In the genomic region with DNA sequence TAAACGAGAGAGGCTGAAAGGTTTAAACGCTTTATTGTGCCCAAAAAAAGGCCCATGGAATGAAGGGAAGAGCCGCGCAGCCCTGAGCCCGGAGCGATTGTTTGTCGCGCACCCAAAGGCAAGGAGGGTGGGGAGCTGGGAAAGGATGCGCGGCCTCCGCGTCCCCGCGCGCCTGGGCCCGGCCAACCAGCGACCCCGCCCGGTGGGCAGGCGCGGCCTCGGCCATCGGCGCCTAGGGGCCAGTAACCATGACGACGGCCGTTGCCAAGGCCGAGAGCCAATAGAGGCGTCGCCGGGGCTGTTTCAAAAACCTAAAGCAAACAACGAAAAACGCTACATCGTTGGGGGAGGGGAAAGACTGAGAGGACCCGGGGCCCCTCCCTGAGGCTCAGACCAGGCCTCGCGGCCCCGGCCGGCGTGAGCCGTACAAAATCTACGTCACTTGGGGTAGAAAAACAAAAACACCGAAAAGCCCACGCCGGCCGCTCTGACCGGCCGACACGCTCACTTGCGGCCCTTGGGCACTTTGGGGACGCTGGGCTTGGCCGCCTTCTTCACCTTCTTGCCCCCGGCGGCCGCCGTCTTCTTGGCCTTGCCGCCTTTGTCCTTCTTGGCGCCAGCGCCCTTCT, we compare ENCODE assay signal across 8 cellular contexts. TPM values are rescaled to one million over a fixed set of nuclear protein-coding genes. Genes with fewer than 3 reads are reported as not detected.
DNase-seq lines count a peak whose midpoint lies in the region; ATAC-seq and TF ChIP-seq lines count a peak whose summit lies in the region.

No MANE protein-coding gene starts in this region.

- H3K27me3 ChIP-seq in BE2C (no peaks in the 10 kb centered on the region), ascending aorta (no peaks in the 10 kb centered on the region), ovary (no peaks in the 10 kb centered on the region), aorta (ENCODE audit: control insufficient read depth in 1 of 2, insufficient read depth in 2 of 2, low read length in 1 of 2) (no peaks in the 10 kb centered on the region)

- H3K36me3 ChIP-seq in BE2C = peaks cover 11% of the 10 kb centered on the region; the same call in 1 of the 2 replicates
- H3K36me3 ChIP-seq in ascending aorta = no peaks in the 10 kb centered on the region
- no peaks in the 10 kb centered on the region for H3K36me3 ChIP-seq in ovary
- H3K36me3 ChIP-seq in aorta (ENCODE audit: control insufficient read depth in 1 of 2, insufficient read depth in 2 of 2, low read length in 1 of 2) = no peaks in the 10 kb centered on the region

- peak; percentile 57 for ATAC-seq in SK-N-SH treated with all-trans-retinoic acid at 6 μM for 48 hours
- peak; percentile 67 to 72 for ATAC-seq in left cardiac atrium
- ATAC-seq in aorta (ENCODE audit: low FRiP score) = peak; percentile 86

- TF ChIP-seq CTCF in BE2C (IDR thresholded peaks at IDR 0.05; ENCODE audit: low read depth, low read length) = no peak
- peak; percentile 43 for TF ChIP-seq CTCF in GM20000 (IDR thresholded peaks at IDR 0.05; ENCODE audit: extremely low read depth, missing control alignments)
- TF ChIP-seq CTCF in ascending aorta (IDR thresholded peaks at IDR 0.05) = no peak
- peak in 1 of 3 donors; percentile 18 for TF ChIP-seq CTCF in ovary (IDR thresholded peaks at IDR 0.05)

- no peak for TF ChIP-seq EP300 in ovary (IDR thresholded peaks at IDR 0.05)

- intact Hi-C loops in ascending aorta (cut with DNase I) = loop anchor here (2.0 to 5.0 kb wide), 3 partner anchors 66 to 312 kb away; a partner anchor contains a TSS
- intact Hi-C loops in left cardiac atrium (cut with DNase I) = no loop called here
- intact Hi-C loops in ovary (cut with DNase I) = loop anchor here in 3 of 4 donors (1.0 to 10.0 kb wide), 5 partner anchors 36 to 130 kb away; a partner anchor contains a TSS
- intact Hi-C loops in aorta (cut with DNase I) = loop anchor here in 1 of 2 donors (5.0 kb wide), 1 partner anchor 38 kb away; a partner anchor contains a TSS

- WGBS in ovary, 3 donors = 0% methylated on average over 57 to 59 of the region's 59 CpGs
- WGBS in aorta, 2 donors = 0% methylated on average over 59 of the region's 59 CpGs

- H3K4me3 ChIP-seq in BE2C (ENCODE audit: low read depth, low read length) (peak overlapping the region; percentile 95), ascending aorta (peak overlapping the region; percentile 82 to 87), ovary (peak overlapping the region; percentile 63), aorta (ENCODE audit: low read length in 2 of 2) (peak overlapping the region; percentile 75 to 84)

- peak; percentile 40 for TF ChIP-seq POLR2A in ovary (IDR thresholded peaks at IDR 0.05)

- peak overlapping the region; percentile 89 to 90 for H3K27ac ChIP-seq in ascending aorta
- peak overlapping the region; percentile 87 to 90 for H3K27ac ChIP-seq in ovary
- peak overlapping the region in 1 of 2 donors; percentile 72 for H3K27ac ChIP-seq in aorta (ENCODE audit: low read depth in 1 of 2, low read length in 2 of 2)

- H3K4me1 ChIP-seq in BE2C = peaks cover 14% of the 10 kb centered on the region
- H3K4me1 ChIP-seq in ascending aorta = peaks cover 5 to 18% of the 10 kb centered on the region in 2 donors
- H3K4me1 ChIP-seq in ovary (ENCODE audit: insufficient read depth) = peaks cover 8% of the 10 kb centered on the region
- H3K4me1 ChIP-seq in aorta (ENCODE audit: control insufficient read depth in 1 of 2, insufficient read depth in 2 of 2, low read length in 2 of 2) = no peaks in the 10 kb centered on the region

- H3K9me3 ChIP-seq in BE2C (no peaks in the 10 kb centered on the region), ascending aorta (no peaks in the 10 kb centered on the region), ovary (no peaks in the 10 kb centered on the region), aorta (ENCODE audit: control insufficient read depth, low read length) (no peaks in the 10 kb centered on the region)

- DNase-seq in BE2C = peak; percentile 97
- peak; percentile 90 for DNase-seq in GM20000 (ENCODE audit: low spot score)
- DNase-seq in NCI-H1092 treated with DMSO at 0.1 percent for 48 hours (lab: John Stamatoyannopoulos, UW) = peak; percentile 93
- peak; percentile 58 to 95 for DNase-seq in ascending aorta (ENCODE audit: low spot score in 2 of 2)
- peak; percentile 91 for DNase-seq in left cardiac atrium
- peak; percentile 88 to 94 (median 92) for DNase-seq in ovary
- peak; percentile 92 to 94 for DNase-seq in aorta

TF ChIP-seq in SK-N-SH treated with all-trans-retinoic acid at 6 μM for 48 hours, 23 proteins besides CTCF, POLR2A, EP300 and RAD21:
- TF ChIP-seq SNAI2 (CRISPR knock-in tag; IDR thresholded peaks at IDR 0.05) (no peak), ESRRG (CRISPR knock-in tag; IDR thresholded peaks at IDR 0.05) (no peak), CSDC2 (CRISPR knock-in tag; IDR thresholded peaks at IDR 0.05) (no peak), ZNF565 (CRISPR knock-in tag; conservative IDR thresholded peaks at IDR 0.05; ENCODE audit: low read depth) (no peak)
- TF ChIP-seq, protein P1, sequence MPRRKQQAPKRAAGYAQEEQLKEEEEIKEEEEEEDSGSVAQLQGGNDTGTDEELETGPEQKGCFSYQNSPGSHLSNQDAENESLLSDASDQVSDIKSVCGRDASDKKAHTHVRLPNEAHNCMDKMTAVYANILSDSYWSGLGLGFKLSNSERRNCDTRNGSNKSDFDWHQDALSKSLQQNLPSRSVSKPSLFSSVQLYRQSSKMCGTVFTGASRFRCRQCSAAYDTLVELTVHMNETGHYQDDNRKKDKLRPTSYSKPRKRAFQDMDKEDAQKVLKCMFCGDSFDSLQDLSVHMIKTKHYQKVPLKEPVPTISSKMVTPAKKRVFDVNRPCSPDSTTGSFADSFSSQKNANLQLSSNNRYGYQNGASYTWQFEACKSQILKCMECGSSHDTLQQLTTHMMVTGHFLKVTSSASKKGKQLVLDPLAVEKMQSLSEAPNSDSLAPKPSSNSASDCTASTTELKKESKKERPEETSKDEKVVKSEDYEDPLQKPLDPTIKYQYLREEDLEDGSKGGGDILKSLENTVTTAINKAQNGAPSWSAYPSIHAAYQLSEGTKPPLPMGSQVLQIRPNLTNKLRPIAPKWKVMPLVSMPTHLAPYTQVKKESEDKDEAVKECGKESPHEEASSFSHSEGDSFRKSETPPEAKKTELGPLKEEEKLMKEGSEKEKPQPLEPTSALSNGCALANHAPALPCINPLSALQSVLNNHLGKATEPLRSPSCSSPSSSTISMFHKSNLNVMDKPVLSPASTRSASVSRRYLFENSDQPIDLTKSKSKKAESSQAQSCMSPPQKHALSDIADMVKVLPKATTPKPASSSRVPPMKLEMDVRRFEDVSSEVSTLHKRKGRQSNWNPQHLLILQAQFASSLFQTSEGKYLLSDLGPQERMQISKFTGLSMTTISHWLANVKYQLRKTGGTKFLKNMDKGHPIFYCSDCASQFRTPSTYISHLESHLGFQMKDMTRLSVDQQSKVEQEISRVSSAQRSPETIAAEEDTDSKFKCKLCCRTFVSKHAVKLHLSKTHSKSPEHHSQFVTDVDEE (CRISPR knock-in tag; IDR thresholded peaks at IDR 0.05) = no peak

RNA-seq across cellular contexts. Expression of a gene that starts 36.2 kb away (rescaled TPM):
- polyA plus RNA-seq in BE2C (2012; ENCODE audit: insufficient read depth, insufficient read length, low read depth) = 58.8 TPM
- total RNA-seq in ascending aorta (11.2 TPM), left cardiac atrium (10 to 100 TPM; 44.6 to 46.7 TPM), ovary (10 to 100 TPM; 15.5 to 44.5 (median 35.2) TPM), aorta (10 to 100 TPM; 24.3 to 31.9 TPM)
- polyA plus RNA-seq in ovary (10 to 100 TPM; 27.5 to 44.3 TPM), aorta (10 to 100 TPM; 29.6 to 30.0 TPM)

Comparison
In these comparisons a context has a peak if more than half of its experiments do, and no peak if none do; other contexts are left out.
1. intact Hi-C loops: an anchor here in ascending aorta (2.0 to 5.0 kb wide) and ovary (1.0 to 10.0 kb wide); none called in left cardiac atrium.